20 cellular contexts compared by ENCODE assay signal in genomic region chr14:91171291-91171690, GRCh38. TPM values are rescaled to one million over a fixed set of nuclear protein-coding genes. Genes with fewer than 3 reads are reported as not detected.
A peak's percentile ranks its signal among the peaks of the same experiment; 100 is the strongest.
DNase-seq lines count a peak whose midpoint lies in the region; ATAC-seq and TF ChIP-seq lines count a peak whose summit lies in the region.
"Had no signal": no experiment of that assay in that cellular context is flagged by ENCODE, and none has a peak within 500 bp of the region (broad histone marks: within the 10 kb centered on the region; RNA-seq: fewer than 3 reads in every experiment).

No MANE protein-coding gene starts in this region.

- intact Hi-C loops in activated naive CD4-positive, alpha-beta T cell treated with anti-CD3 and anti-CD28 coated beads for 36 hours (cut with micrococcal nuclease), result loop anchor here (5.0 kb wide), 1 partner anchor 414 kb away; no protein-coding TSS in a partner anchor
- intact Hi-C loops in dorsolateral prefrontal cortex (cut with DNase I) (loop anchor here in 1 of 2 donors (5.0 kb wide), 1 partner anchor 109 kb away; the partner anchor contains the start of gene RPS6KA5), uterus (cut with DNase I; ENCODE audit: low total_unique reads) (loop anchor here (5.0 to 10.0 kb wide), 2 partner anchors 106 to 269 kb away; partner anchors contain the start of gene RPS6KA5)

- TF ChIP-seq POLR2A in uterus (IDR thresholded peaks at IDR 0.05), result no peak
- no peak for TF ChIP-seq POLR2A in upper lobe of left lung (IDR thresholded peaks at IDR 0.05)

- no peaks in the 10 kb centered on the region for H4K20me1 ChIP-seq in hepatocyte (ENCODE audit: insufficient read depth, poor library complexity, severe bottlenecking)

- H3K36me3 ChIP-seq in uterus, result no peaks in the 10 kb centered on the region
- peaks cover 19 to 76% (median 56%) of the 10 kb centered on the region in 4 donors for H3K36me3 ChIP-seq in upper lobe of left lung
- H3K36me3 ChIP-seq in hepatocyte (replicated peaks; ENCODE audit: insufficient read depth, low read depth), result no peaks in the 10 kb centered on the region

- ATAC-seq in upper lobe of left lung (ENCODE audit: low FRiP score in 2 of 2), result no peak
- ATAC-seq: naive thymus-derived CD4-positive, alpha-beta T cell; stimulated activated memory B cell treated with anti-CD40 and anti-IgM and Interleukin-4, amounts not matched to agents 10 μg/mL and 1 μg/mL and 100 μg/mL, for 72 hours had no signal

- no peak for TF ChIP-seq EP300 in upper lobe of left lung (IDR thresholded peaks at IDR 0.05)

- H3K27ac ChIP-seq in dorsolateral prefrontal cortex (peak overlapping the region in 58 of 59 donors; percentile 22 to 90 (median 78)), uterus (peak overlapping the region; percentile 28 to 70), upper lobe of left lung (peak overlapping the region in 1 of 4 donors; percentile 35), hepatocyte (no peak overlapping the region)

- H3K27me3 ChIP-seq in dorsolateral prefrontal cortex, result no peaks in the 10 kb centered on the region
- H3K27me3 ChIP-seq in uterus, result no peaks in the 10 kb centered on the region
- H3K27me3 ChIP-seq in upper lobe of left lung, result no peaks in the 10 kb centered on the region
- no peaks in the 10 kb centered on the region for H3K27me3 ChIP-seq in hepatocyte

- CTCF ChIA-PET in activated naive CD4-positive, alpha-beta T cell treated with anti-CD3 and anti-CD28 coated beads, Interleukin-2, amount 10 ng/mL, durations not matched to agents 7 days and 5 days (lab: Charles Lee), result interaction anchor here (0.5 to 13.3 kb wide), 9 partner anchors 26 to 279 kb away, joined by 3 to 229 read pairs (median 5); partner anchors contain the start of gene RPS6KA5
- CTCF ChIA-PET in activated naive CD4-positive, alpha-beta T cell treated with anti-CD3 and anti-CD28 coated beads for 36 hours (lab: Charles Lee), result interaction anchor here (1.2 to 10.7 kb wide), 3 partner anchors 110 to 268 kb away, joined by 4 to 215 read pairs (median 11); partner anchors contain the start of gene RPS6KA5

- no peaks in the 10 kb centered on the region for H3K79me2 ChIP-seq in hepatocyte

- H2AFZ ChIP-seq in hepatocyte, result no peak overlapping the region

- no peak overlapping the region for H3K4me3 Mint-ChIP-seq in activated naive CD4-positive, alpha-beta T cell treated with anti-CD3 and anti-CD28 coated beads, Interleukin-2, amount 10 ng/mL, durations not matched to agents 7 days and 5 days
- no peak overlapping the region for H3K4me3 Mint-ChIP-seq in activated naive CD4-positive, alpha-beta T cell treated with anti-CD3 and anti-CD28 coated beads for 36 hours
- H3K4me3 Mint-ChIP-seq in nephron, result no peak overlapping the region
- H3K4me3 Mint-ChIP-seq: activated B cell treated with CpG ODN at 0.5 μM for 24 hours; brain; dendritic cell treated with granulocyte-macrophage colony-stimulating factor and Interleukin-4, amounts not matched to agents 40 ng/mL and 50 ng/mL, for 4 days; H9; naive thymus-derived CD4-positive, alpha-beta T cell; stimulated activated memory B cell treated with anti-CD40 and anti-IgM and Interleukin-4, amounts not matched to agents 10 μg/mL and 1 μg/mL and 100 μg/mL, for 72 hours had no signal

- WGBS in upper lobe of left lung, 2 donors, result 81 to 90% methylated on average over 2 to 5 of the region's 5 CpGs
- whole genome bisulfite sequencing in hepatocyte (ENCODE audit: low lambda C conversion rate, missing lambda C conversion rate), result 78% methylated on average over 5 of the region's 5 CpGs

- H3K4me3 ChIP-seq in dorsolateral prefrontal cortex (no peak overlapping the region), uterus (no peak overlapping the region), upper lobe of left lung (no peak overlapping the region), hepatocyte (no peak overlapping the region)

- no peak overlapping the region for H3K4me2 ChIP-seq in hepatocyte

- no peaks in the 10 kb centered on the region for H3K9me3 ChIP-seq in uterus
- H3K9me3 ChIP-seq in upper lobe of left lung, result no peaks in the 10 kb centered on the region
- H3K9me3 ChIP-seq in hepatocyte (ENCODE audit: low read depth), result no peaks in the 10 kb centered on the region

- H3K27me3 Mint-ChIP-seq in activated naive CD4-positive, alpha-beta T cell treated with anti-CD3 and anti-CD28 coated beads, Interleukin-2, amount 10 ng/mL, durations not matched to agents 7 days and 5 days, result no peaks in the 10 kb centered on the region
- H3K27me3 Mint-ChIP-seq in activated naive CD4-positive, alpha-beta T cell treated with anti-CD3 and anti-CD28 coated beads for 36 hours (ENCODE audit: low read depth), result no peaks in the 10 kb centered on the region
- H3K27me3 Mint-ChIP-seq in nephron (ENCODE audit: low read depth), result no peaks in the 10 kb centered on the region
- H3K27me3 Mint-ChIP-seq: activated B cell treated with CpG ODN at 0.5 μM for 24 hours; brain; dendritic cell treated with granulocyte-macrophage colony-stimulating factor and Interleukin-4, amounts not matched to agents 40 ng/mL and 50 ng/mL, for 4 days; naive thymus-derived CD4-positive, alpha-beta T cell; stimulated activated memory B cell treated with anti-CD40 and anti-IgM and Interleukin-4, amounts not matched to agents 10 μg/mL and 1 μg/mL and 100 μg/mL, for 72 hours had no signal

- H3K4me1 ChIP-seq in uterus (peaks cover 0 to 7% of the 10 kb centered on the region in 2 donors), upper lobe of left lung (no peaks in the 10 kb centered on the region), hepatocyte (ENCODE audit: insufficient read depth) (peaks cover 8% of the 10 kb centered on the region)

- peaks cover 38% of the 10 kb centered on the region for H3K36me3 Mint-ChIP-seq in activated naive CD4-positive, alpha-beta T cell treated with anti-CD3 and anti-CD28 coated beads, Interleukin-2, amount 10 ng/mL, durations not matched to agents 7 days and 5 days
- H3K36me3 Mint-ChIP-seq in activated naive CD4-positive, alpha-beta T cell treated with anti-CD3 and anti-CD28 coated beads for 36 hours (ENCODE audit: low read depth), result peaks cover 6% of the 10 kb centered on the region
- peaks cover 36% of the 10 kb centered on the region for H3K36me3 Mint-ChIP-seq in nephron (ENCODE audit: low read depth)

- H3K9me2 ChIP-seq in hepatocyte (replicated peaks; ENCODE audit: insufficient read depth), result no peaks in the 10 kb centered on the region

- H3K9me3 Mint-ChIP-seq in activated naive CD4-positive, alpha-beta T cell treated with anti-CD3 and anti-CD28 coated beads, Interleukin-2, amount 10 ng/mL, durations not matched to agents 7 days and 5 days, result no peaks in the 10 kb centered on the region
- no peaks in the 10 kb centered on the region for H3K9me3 Mint-ChIP-seq in activated naive CD4-positive, alpha-beta T cell treated with anti-CD3 and anti-CD28 coated beads for 36 hours
- no peaks in the 10 kb centered on the region for H3K9me3 Mint-ChIP-seq in nephron
- H3K9me3 Mint-ChIP-seq: activated B cell treated with CpG ODN at 0.5 μM for 24 hours; brain; dendritic cell treated with granulocyte-macrophage colony-stimulating factor and Interleukin-4, amounts not matched to agents 40 ng/mL and 50 ng/mL, for 4 days; H9; naive thymus-derived CD4-positive, alpha-beta T cell; stimulated activated memory B cell treated with anti-CD40 and anti-IgM and Interleukin-4, amounts not matched to agents 10 μg/mL and 1 μg/mL and 100 μg/mL, for 72 hours had no signal

- no peak for TF ChIP-seq CTCF in dorsolateral prefrontal cortex (IDR thresholded peaks at IDR 0.05 in 54 of 56, conservative IDR thresholded peaks at IDR 0.05 in 2 of 56; ENCODE audit: low read depth in 1 of 56, partially characterized antibody in 56 of 56)
- no peak for TF ChIP-seq CTCF in nephron (IDR thresholded peaks at IDR 0.05; ENCODE audit: unreplicated experiment in 3 of 3)
- no peak for TF ChIP-seq CTCF in uterus (IDR thresholded peaks at IDR 0.05)
- TF ChIP-seq CTCF in upper lobe of left lung (IDR thresholded peaks at IDR 0.05), result no peak
- TF ChIP-seq CTCF in hepatocyte (IDR thresholded peaks at IDR 0.05; ENCODE audit: poor library complexity), result no peak

- peak overlapping the region; percentile 25 for H3K27ac Mint-ChIP-seq in activated naive CD4-positive, alpha-beta T cell treated with anti-CD3 and anti-CD28 coated beads, Interleukin-2, amount 10 ng/mL, durations not matched to agents 7 days and 5 days
- no peak overlapping the region for H3K27ac Mint-ChIP-seq in activated naive CD4-positive, alpha-beta T cell treated with anti-CD3 and anti-CD28 coated beads for 36 hours
- H3K27ac Mint-ChIP-seq in nephron, result peak overlapping the region in 2 of 3 experiments; percentile 56 to 84
- H3K27ac Mint-ChIP-seq: activated B cell treated with CpG ODN at 0.5 μM for 24 hours; dendritic cell treated with granulocyte-macrophage colony-stimulating factor and Interleukin-4, amounts not matched to agents 40 ng/mL and 50 ng/mL, for 4 days; stimulated activated memory B cell treated with anti-CD40 and anti-IgM and Interleukin-4, amounts not matched to agents 10 μg/mL and 1 μg/mL and 100 μg/mL, for 72 hours had no signal

- peaks cover 3% of the 10 kb centered on the region for H3K4me1 Mint-ChIP-seq in activated naive CD4-positive, alpha-beta T cell treated with anti-CD3 and anti-CD28 coated beads, Interleukin-2, amount 10 ng/mL, durations not matched to agents 7 days and 5 days
- H3K4me1 Mint-ChIP-seq in activated naive CD4-positive, alpha-beta T cell treated with anti-CD3 and anti-CD28 coated beads for 36 hours (ENCODE audit: low read depth), result peaks cover 3% of the 10 kb centered on the region
- peaks cover 17% of the 10 kb centered on the region for H3K4me1 Mint-ChIP-seq in nephron

- DNase-seq in activated naive CD4-positive, alpha-beta T cell treated with anti-CD3 and anti-CD28 coated beads, Interleukin-2, amount 10 ng/mL, durations not matched to agents 7 days and 5 days, result no peak
- DNase-seq in activated naive CD4-positive, alpha-beta T cell treated with anti-CD3 and anti-CD28 coated beads for 36 hours, result no peak
- DNase-seq in dorsolateral prefrontal cortex (no peak), uterus (no peak), upper lobe of left lung (no peak), NCI-H2227 (lab: John Stamatoyannopoulos, UW; ENCODE audit: unreplicated experiment) (no peak), hepatocyte (ENCODE audit: low spot score) (no peak)
- DNase-seq: ACHN; activated B cell treated with CpG ODN at 0.5 μM for 24 hours; activated naive CD4-positive, alpha-beta T cell treated with Interleukin-2 at 50 U/mL for 16 hours; DMS79 treated with DMSO at 0.1 percent for 48 hours; H9; mammary epithelial cell; naive thymus-derived CD4-positive, alpha-beta T cell; NCI-H1105; NCI-H2171 had no signal

RNA-seq across cellular contexts. Expression of gene DGLUCY, which starts 57.4 kb away (rescaled TPM):
- 10 to 100 TPM; 39.5 to 49.2 TPM for total RNA-seq in activated naive CD4-positive, alpha-beta T cell treated with anti-CD3 and anti-CD28 coated beads for 36 hours
- total RNA-seq in dorsolateral prefrontal cortex, result 100 to 1,000 TPM in 58 of 120 experiments, 10 to 100 TPM in 62; 70.3 to 143 (median 98.7) TPM
- total RNA-seq in uterus, result 10 to 100 TPM; 14.7 to 81.5 (median 61.6) TPM
- 100 to 1,000 TPM in 2 of 6 donors, 10 to 100 TPM in 4; 54.7 to 141 (median 80.3) TPM for total RNA-seq in upper lobe of left lung
- total RNA-seq in hepatocyte, result 41.0 and 51.3 TPM in 2 replicates
- 34.3 and 44.8 TPM in 2 replicates for polyA plus RNA-seq in hepatocyte
